Comparison of ENCODE assay signal across 14 cellular contexts in the genomic region with DNA sequence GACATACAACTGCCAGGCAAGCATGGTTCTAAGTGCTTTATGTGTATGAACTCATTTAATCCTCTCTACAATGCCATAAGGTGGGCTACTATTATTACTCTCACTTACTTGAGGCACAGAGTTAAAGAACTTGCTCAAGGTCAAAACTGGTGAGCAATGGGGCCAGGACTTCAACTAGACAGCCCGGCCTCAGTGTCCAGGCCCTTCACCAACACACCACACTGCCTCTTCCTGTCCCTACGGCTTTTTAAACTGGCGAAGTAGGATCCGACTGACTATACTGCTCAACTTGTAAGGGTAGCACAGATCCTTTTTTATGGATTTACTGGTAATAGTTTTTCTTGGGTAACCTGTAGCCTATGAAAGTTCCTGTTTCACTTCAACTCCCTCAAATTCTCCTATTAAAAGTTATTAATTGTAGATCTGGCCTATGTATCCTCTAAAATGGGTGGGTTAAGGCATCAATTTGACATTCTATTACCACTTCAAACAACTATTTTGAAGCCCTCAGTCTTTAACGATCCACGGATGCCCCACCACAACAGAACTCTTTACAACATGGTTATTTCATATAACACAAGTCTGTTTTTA. TPM values are rescaled to one million over a fixed set of nuclear protein-coding genes. Genes with fewer than 3 reads are reported as not detected.
DNase-seq lines count a peak whose midpoint lies in the region; FAIRE-seq and TF ChIP-seq lines count a peak whose summit lies in the region.
"Had no signal": no experiment of that assay in that cellular context is flagged by ENCODE, and none has a peak within 500 bp of the region (broad histone marks: within the 10 kb centered on the region; RNA-seq: fewer than 3 reads in every experiment).

No MANE protein-coding gene starts in this region.

- H3K9me3 ChIP-seq in kidney (ENCODE audit: control insufficient read depth in 1 of 2, low read length in 2 of 2) (no peaks in the 10 kb centered on the region), smooth muscle cell (replicated peaks; ENCODE audit: low read depth) (no peaks in the 10 kb centered on the region), ovary (no peaks in the 10 kb centered on the region)
- H3K9me3 ChIP-seq: BLaER1, spleen had no signal

- H3K9me3 Mint-ChIP-seq in T-helper 2 cell treated with Interferon-gamma antibody and Interleukin-4, amounts not matched to agents 5 μg/mL and 100 μg/mL, for 36 hours: no peaks in the 10 kb centered on the region
- H3K9me3 Mint-ChIP-seq: activated naive CD8-positive, alpha-beta T cell treated with anti-CD3 and anti-CD28 coated beads for 36 hours had no signal

- peaks cover 93% of the 10 kb centered on the region for H4K20me1 ChIP-seq in smooth muscle cell (ENCODE audit: low read depth)

- H3K4me3 Mint-ChIP-seq in T-helper 2 cell treated with Interferon-gamma antibody and Interleukin-4, amounts not matched to agents 5 μg/mL and 100 μg/mL, for 36 hours: no peak overlapping the region
- H3K4me3 Mint-ChIP-seq: activated naive CD8-positive, alpha-beta T cell treated with anti-CD3 and anti-CD28 coated beads for 36 hours; naive thymus-derived CD4-positive, alpha-beta T cell had no signal

- no peak overlapping the region for H2AFZ ChIP-seq in smooth muscle cell (ENCODE audit: low read depth)

- TF ChIP-seq EP300 in ovary (IDR thresholded peaks at IDR 0.05): no peak

- H3K4me3 ChIP-seq in kidney (ENCODE audit: low read length in 2 of 2): peak overlapping the region; percentile 70 to 85
- H3K4me3 ChIP-seq in smooth muscle cell: peak overlapping the region; percentile 89
- no peak overlapping the region for H3K4me3 ChIP-seq in ovary
- H3K4me3 ChIP-seq: BLaER1, spleen had no signal

- H3K27ac Mint-ChIP-seq in T-helper 2 cell treated with Interferon-gamma antibody and Interleukin-4, amounts not matched to agents 5 μg/mL and 100 μg/mL, for 36 hours: no peak overlapping the region
- H3K27ac Mint-ChIP-seq: activated naive CD8-positive, alpha-beta T cell treated with anti-CD3 and anti-CD28 coated beads for 36 hours; naive thymus-derived CD4-positive, alpha-beta T cell had no signal

- peaks cover 31% of the 10 kb centered on the region for H3F3A ChIP-seq in smooth muscle cell (ENCODE audit: low read depth)

- 54% methylated on average over 6 of the region's 6 CpGs for WGBS in smooth muscle cell (ENCODE audit: low lambda C conversion rate)
- WGBS in ovary, 3 donors: 86 to 92% (median 90%) methylated on average over 6 of the region's 6 CpGs

- no peak for FAIRE-seq in kidney (lab: Jason Lieb, UNC)
- FAIRE-seq: GM18507 had no signal

- peaks cover 93% of the 10 kb centered on the region for H3K79me2 ChIP-seq in smooth muscle cell (ENCODE audit: low read depth)

- H3K4me1 Mint-ChIP-seq in T-helper 2 cell treated with Interferon-gamma antibody and Interleukin-4, amounts not matched to agents 5 μg/mL and 100 μg/mL, for 36 hours (ENCODE audit: low read depth): peaks cover 12% of the 10 kb centered on the region

- H3K9ac ChIP-seq in kidney (ENCODE audit: low read length in 2 of 2) (peak overlapping the region in 1 of 2 donors; percentile 68), smooth muscle cell (ENCODE audit: low read depth) (peak overlapping the region; percentile 13)
- H3K9ac ChIP-seq: BLaER1 had no signal

- H3K4me1 ChIP-seq in kidney (ENCODE audit: control insufficient read depth in 1 of 2, insufficient read depth in 1 of 2, low read depth in 1 of 2, low read length in 2 of 2) (peaks cover 13 to 26% of the 10 kb centered on the region in 2 donors), smooth muscle cell (ENCODE audit: low read depth) (peaks cover 82% of the 10 kb centered on the region), ovary (ENCODE audit: insufficient read depth) (peaks cover 9% of the 10 kb centered on the region)

- DNase-seq in HT-29 (ENCODE audit: low spot score) (peak; percentile 67), cerebellar cortex (ENCODE audit: low spot score) (peak; percentile 31), kidney (no peak), smooth muscle cell (lab: John Stamatoyannopoulos, UW; ENCODE audit: unreplicated experiment) (no peak), ovary (no peak), putamen (ENCODE audit: low spot score) (no peak)
- no peak for DNase-seq in T-helper 2 cell treated with Interferon-gamma antibody and Interleukin-4, amounts not matched to agents 5 μg/mL and 100 μg/mL, for 36 hours (ENCODE audit: low spot score)
- no peak for DNase-seq in activated T-cell treated with anti-CD3 and anti-CD28 coated beads, Interleukin-2, amount 50 U/mL, for 1 hour
- DNase-seq: activated naive CD8-positive, alpha-beta T cell treated with anti-CD3 and anti-CD28 coated beads for 36 hours; effector memory CD4-positive, alpha-beta T cell; naive thymus-derived CD4-positive, alpha-beta T cell; spleen had no signal

- H3K27ac ChIP-seq in kidney (ENCODE audit: low read depth in 2 of 2, low read length in 2 of 2) (peak overlapping the region; percentile 23 to 45), smooth muscle cell (ENCODE audit: low read depth) (peak overlapping the region; percentile 93), ovary (no peak overlapping the region)
- H3K27ac ChIP-seq: BLaER1, spleen had no signal

- TF ChIP-seq CTCF in kidney (IDR thresholded peaks at IDR 0.05; ENCODE audit: borderline replicate concordance, extremely low read depth, insufficient read depth): no peak
- TF ChIP-seq CTCF in smooth muscle cell (IDR thresholded peaks at IDR 0.05; ENCODE audit: borderline replicate concordance, insufficient read depth, poor library complexity, severe bottlenecking): no peak
- no peak for TF ChIP-seq CTCF in ovary (IDR thresholded peaks at IDR 0.05)

- peak overlapping the region; percentile 94 for H3K4me2 ChIP-seq in smooth muscle cell
- H3K4me2 ChIP-seq: BLaER1 had no signal

- no peaks in the 10 kb centered on the region for H3K27me3 ChIP-seq in smooth muscle cell (ENCODE audit: low read depth)
- no peaks in the 10 kb centered on the region for H3K27me3 ChIP-seq in ovary

- no peaks in the 10 kb centered on the region for H3K36me3 Mint-ChIP-seq in T-helper 2 cell treated with Interferon-gamma antibody and Interleukin-4, amounts not matched to agents 5 μg/mL and 100 μg/mL, for 36 hours (ENCODE audit: low read depth)
- H3K36me3 Mint-ChIP-seq: activated naive CD8-positive, alpha-beta T cell treated with anti-CD3 and anti-CD28 coated beads for 36 hours had no signal

- H3K27me3 Mint-ChIP-seq in T-helper 2 cell treated with Interferon-gamma antibody and Interleukin-4, amounts not matched to agents 5 μg/mL and 100 μg/mL, for 36 hours (ENCODE audit: low read depth): peaks cover 53% of the 10 kb centered on the region

- TF ChIP-seq POLR2A in ovary (IDR thresholded peaks at IDR 0.05): no peak

- intact Hi-C loops in kidney (cut with DNase I): no loop called here
- intact Hi-C loops in ovary (cut with DNase I): loop anchor here in 3 of 4 donors (10.0 kb wide), 2 partner anchors 293 to 323 kb away; a partner anchor contains a TSS

- H3K36me3 ChIP-seq in kidney (ENCODE audit: control insufficient read depth in 1 of 2, insufficient read depth in 2 of 2, low read length in 2 of 2) (peaks cover 6 to 11% of the 10 kb centered on the region in 2 donors), smooth muscle cell (ENCODE audit: low read depth) (no peaks in the 10 kb centered on the region), ovary (no peaks in the 10 kb centered on the region)
- H3K36me3 ChIP-seq: BLaER1, spleen had no signal

RNA-seq across cellular contexts. Expression of a gene that starts 4.3 kb away (rescaled TPM):
- total RNA-seq in HT-29 (2014; rRNA removed; shearing (Covaris generic)): 76.1 and 76.5 TPM in 2 replicates
- total RNA-seq in kidney (71.3 TPM), smooth muscle cell (172 and 184 TPM in 2 replicates), ovary (100 to 1,000 TPM in 5 of 7 donors, 10 to 100 TPM in 2; 61.3 to 256 (median 110) TPM)
- polyA plus RNA-seq in kidney (ENCODE audit: insufficient read depth, low read depth, low replicate concordance) (25.0 TPM), smooth muscle cell (81.6 and 90.9 TPM in 2 replicates), ovary (10 to 100 TPM; 72.2 to 94.1 TPM)

Comparison
In these comparisons a context has a peak if more than half of its experiments do, and no peak if none do; other contexts are left out.
1. DNase-seq: peak in HT-29 (single experiment) and cerebellar cortex (single experiment); none in kidney (single experiment), smooth muscle cell (single experiment), ovary (0 of 5), T-helper 2 cell treated with Interferon-gamma antibody and Interleukin-4, amounts not matched to agents 5 μg/mL and 100 μg/mL, for 36 hours (single experiment), activated T-cell treated with anti-CD3 and anti-CD28 coated beads, Interleukin-2, amount 50 U/mL, for 1 hour (single experiment) and putamen (single experiment).
2. H3K27ac ChIP-seq: peak in kidney (2 of 2) and smooth muscle cell (single experiment); none in ovary (0 of 2).